Comparison of ENCODE assay signal across 8 cellular contexts in genomic region chr6:28896505-28897392, GRCh38. TPM values are rescaled to one million over a fixed set of nuclear protein-coding genes. Genes with fewer than 3 reads are reported as not detected.
DNase-seq lines count a peak whose midpoint lies in the region; ATAC-seq, FAIRE-seq and TF ChIP-seq lines count a peak whose summit lies in the region.

No MANE protein-coding gene starts in this region.

- H3K27me3 ChIP-seq in CD8-positive, alpha-beta memory T cell (ENCODE audit: insufficient read depth, low read length, poor library complexity, severe bottlenecking) = no peaks in the 10 kb centered on the region
- H3K27me3 ChIP-seq in RWPE2 (ENCODE audit: insufficient read depth, poor library complexity, severe bottlenecking) = no peaks in the 10 kb centered on the region
- peaks cover 16% of the 10 kb centered on the region for H3K27me3 ChIP-seq in neutrophil

- peak overlapping the region; percentile 91 for H3K4me3 ChIP-seq in CD8-positive, alpha-beta memory T cell (ENCODE audit: low read length)
- H3K4me3 ChIP-seq in RWPE2 (ENCODE audit: severe bottlenecking) (peak overlapping the region; percentile 54), neutrophil (ENCODE audit: low read depth in 1 of 2, low read length in 1 of 2) (peak overlapping the region; percentile 72 to 82)

- POLR2A ChIA-PET in CD8-positive, alpha-beta memory T cell (lab: Charles Lee) = interaction anchor here (0.6 to 3.7 kb wide), 11 partner anchors 12 to 1004 kb away, joined by 3 to 32 read pairs (median 10); partner anchors contain the start of gene TRIM27

- H3K9me3 Mint-ChIP-seq in CD8-positive, alpha-beta memory T cell = peaks cover 0 to 5% (median 4%) of the 10 kb centered on the region in 5 donors
- H3K9me3 Mint-ChIP-seq in activated naive CD4-positive, alpha-beta T cell treated with anti-CD3 and anti-CD28 coated beads, Interleukin-2, amount 10 ng/mL, durations not matched to agents 7 days and 5 days = no peaks in the 10 kb centered on the region

- H3K27ac Mint-ChIP-seq in CD8-positive, alpha-beta memory T cell = peak overlapping the region; percentile 99 to 100 (median 99)
- peak overlapping the region; percentile 100 for H3K27ac Mint-ChIP-seq in activated naive CD4-positive, alpha-beta T cell treated with anti-CD3 and anti-CD28 coated beads, Interleukin-2, amount 10 ng/mL, durations not matched to agents 7 days and 5 days

- H3K27ac ChIP-seq in CD8-positive, alpha-beta memory T cell (ENCODE audit: low read depth, low read length) = peak overlapping the region; percentile 99
- peak overlapping the region; percentile 87 for H3K27ac ChIP-seq in RWPE2 (ENCODE audit: poor library complexity, severe bottlenecking)
- peak overlapping the region; percentile 98 for H3K27ac ChIP-seq in neutrophil

- TF ChIP-seq CTCF in RWPE2 (IDR thresholded peaks at IDR 0.05; ENCODE audit: poor library complexity, severe bottlenecking) (peak; percentile 35), neutrophil (IDR thresholded peaks at IDR 0.05) (no peak)

- H3K27me3 Mint-ChIP-seq in CD8-positive, alpha-beta memory T cell = peaks cover 3 to 10% of the 10 kb centered on the region in 2 donors
- peaks cover 10% of the 10 kb centered on the region for H3K27me3 Mint-ChIP-seq in activated naive CD4-positive, alpha-beta T cell treated with anti-CD3 and anti-CD28 coated beads, Interleukin-2, amount 10 ng/mL, durations not matched to agents 7 days and 5 days

- TF ChIP-seq EP300 in Ishikawa (IDR thresholded peaks at IDR 0.05; ENCODE audit: borderline replicate concordance) = no peak

- peak overlapping the region; percentile 98 to 100 (median 99) for H3K4me3 Mint-ChIP-seq in CD8-positive, alpha-beta memory T cell
- H3K4me3 Mint-ChIP-seq in activated naive CD4-positive, alpha-beta T cell treated with anti-CD3 and anti-CD28 coated beads, Interleukin-2, amount 10 ng/mL, durations not matched to agents 7 days and 5 days = peak overlapping the region; percentile 93

- peak; percentile 13 to 75 (median 55) for DNase-seq in CD8-positive, alpha-beta memory T cell
- DNase-seq in RWPE2 (ENCODE audit: low spot score) = no peak
- DNase-seq in activated naive CD4-positive, alpha-beta T cell treated with anti-CD3 and anti-CD28 coated beads, Interleukin-2, amount 10 ng/mL, durations not matched to agents 7 days and 5 days = peak; percentile 63
- peak; percentile 53 for DNase-seq in germinal center (ENCODE audit: low spot score)
- DNase-seq in urothelium cell line (ENCODE audit: low spot score) = peak; percentile 57

- no peak for TF ChIP-seq RAD21 in Ishikawa (IDR thresholded peaks at IDR 0.05; ENCODE audit: low read depth)

- H3K4me1 ChIP-seq in CD8-positive, alpha-beta memory T cell (ENCODE audit: insufficient read depth, low read length) = peaks cover 7% of the 10 kb centered on the region
- H3K4me1 ChIP-seq in RWPE2 (ENCODE audit: insufficient read depth, poor library complexity, severe bottlenecking) = peaks cover 6% of the 10 kb centered on the region
- peaks cover 16 to 19% of the 10 kb centered on the region in 2 experiments for H3K4me1 ChIP-seq in neutrophil (ENCODE audit: control insufficient read depth in 1 of 2, insufficient read depth in 1 of 2, low read depth in 1 of 2, low read length in 1 of 2)

- no peak for FAIRE-seq in urothelium cell line (lab: Jason Lieb, UNC)

- peaks cover 0 to 30% (median 9%) of the 10 kb centered on the region in 3 donors for H3K36me3 Mint-ChIP-seq in CD8-positive, alpha-beta memory T cell
- H3K36me3 Mint-ChIP-seq in activated naive CD4-positive, alpha-beta T cell treated with anti-CD3 and anti-CD28 coated beads, Interleukin-2, amount 10 ng/mL, durations not matched to agents 7 days and 5 days = peaks cover 16% of the 10 kb centered on the region

- peaks cover 15 to 27% (median 22%) of the 10 kb centered on the region in 3 donors for H3K4me1 Mint-ChIP-seq in CD8-positive, alpha-beta memory T cell
- H3K4me1 Mint-ChIP-seq in activated naive CD4-positive, alpha-beta T cell treated with anti-CD3 and anti-CD28 coated beads, Interleukin-2, amount 10 ng/mL, durations not matched to agents 7 days and 5 days = peaks cover 25% of the 10 kb centered on the region

- peak; percentile 1 for ATAC-seq in GM19397 (IDR thresholded peaks at IDR 0.05; ENCODE audit: unreplicated experiment)
- peak; percentile 59 for ATAC-seq in RWPE2 (ENCODE audit: low read depth)

- no peaks in the 10 kb centered on the region for H3K9me3 ChIP-seq in CD8-positive, alpha-beta memory T cell (ENCODE audit: low read length)
- H3K9me3 ChIP-seq in RWPE2 (ENCODE audit: severe bottlenecking) (no peaks in the 10 kb centered on the region), neutrophil (no peaks in the 10 kb centered on the region)

- H3K36me3 ChIP-seq in CD8-positive, alpha-beta memory T cell (ENCODE audit: insufficient read depth, low read length) = peaks cover 6% of the 10 kb centered on the region
- H3K36me3 ChIP-seq in RWPE2 (ENCODE audit: low read depth) (peaks cover 9% of the 10 kb centered on the region), neutrophil (peaks cover 15% of the 10 kb centered on the region)

- CTCF ChIA-PET in CD8-positive, alpha-beta memory T cell (lab: Charles Lee) = interaction anchor here (0.9 to 5.6 kb wide), 10 partner anchors 12 to 58 kb away, joined by 3 to 37 read pairs (median 7); partner anchors contain the start of gene TRIM27
- CTCF ChIA-PET in activated naive CD4-positive, alpha-beta T cell treated with anti-CD3 and anti-CD28 coated beads, Interleukin-2, amount 10 ng/mL, durations not matched to agents 7 days and 5 days (lab: Charles Lee) = interaction anchor here (0.8 to 1.2 kb wide), 2 partner anchors 30 to 44 kb away, joined by 3 read pairs; no protein-coding TSS in a partner anchor

TF ChIP-seq in Ishikawa, 13 proteins besides CTCF, POLR2A, EP300 and RAD21:
- TF ChIP-seq TCF12 (IDR thresholded peaks at IDR 0.05; ENCODE audit: low read depth) (0 out of 2 replicates have a peak, but pooled peaks have one; percentile 14), YY1 (IDR thresholded peaks at IDR 0.05; ENCODE audit: low read depth) (peak; percentile 53; the same call in 1 of the 2 replicates), ZBTB7A (IDR thresholded peaks at IDR 0.05; ENCODE audit: low read depth) (peak; percentile 79; the same call in 1 of the 2 replicates), FOXM1 (IDR thresholded peaks at IDR 0.05; ENCODE audit: borderline replicate concordance, low read depth) (no peak), NFIC (IDR thresholded peaks at IDR 0.05) (no peak), EGR1 (IDR thresholded peaks at IDR 0.05) (no peak), REST (IDR thresholded peaks at IDR 0.05; ENCODE audit: low read depth) (no peak)

RNA-seq across cellular contexts. Expression of gene TRIM27, which starts 27.0 kb away (rescaled TPM):
- total RNA-seq in CD8-positive, alpha-beta memory T cell = 10 to 100 TPM; 67.7 to 69.2 TPM
- 61.6 TPM for polyA plus RNA-seq in CD8-positive, alpha-beta memory T cell
